ENCODE assay signal across 20 cellular contexts in genomic region chr11:40230821-40231220, GRCh38.
DNase-seq lines count a peak whose midpoint lies in the region.
"Had no signal": no experiment of that assay in that cellular context is flagged by ENCODE, and none has a peak within 500 bp of the region (broad histone marks: within the 10 kb centered on the region; RNA-seq: fewer than 3 reads in every experiment).

No MANE protein-coding gene starts in this region.

- DNase-seq in NCI-H748 (lab: John Stamatoyannopoulos, UW; ENCODE audit: unreplicated experiment), result peak; percentile 25
- DNase-seq in NCI-H748 treated with DMSO at 0.1 percent for 48 hours (lab: John Stamatoyannopoulos, UW), result no peak
- peak; percentile 13 for DNase-seq in DMS53 (lab: John Stamatoyannopoulos, UW)
- peak; percentile 1 for DNase-seq in DMS53 treated with DMSO at 0.1 percent for 48 hours (lab: John Stamatoyannopoulos, UW; ENCODE audit: unreplicated experiment)
- peak; percentile 95 for DNase-seq in NCI-H69 (lab: John Stamatoyannopoulos, UW)
- DNase-seq in COLO829 (ENCODE audit: low spot score), result no peak
- DNase-seq in mesenchymal stem cell, result no peak
- no peak for DNase-seq in GOT3 (lab: John Stamatoyannopoulos, UW)
- DNase-seq: 8988T; ACHN; BE2C; C1 segment of cervical spinal cord; Caco-2; Calu3; CD4-positive, alpha-beta memory T cell; CD4-positive, CD25-positive, alpha-beta regulatory T cell; CD8-positive, alpha-beta memory T cell; DMS79 treated with DMSO at 0.1 percent for 48 hours; GF-D8 had no signal

- H3K4me1 ChIP-seq in mesenchymal stem cell (ENCODE audit: control insufficient read depth, insufficient read depth, low read depth, low read length), result no peaks in the 10 kb centered on the region
- H3K4me1 ChIP-seq: BE2C, BLaER1, Caco-2 had no signal

- 81% methylated on average over 2 of the region's 2 CpGs for WGBS in mesenchymal stem cell

- no peak overlapping the region for H3K4me3 ChIP-seq in mesenchymal stem cell (ENCODE audit: insufficient read depth in 1 of 2, low read depth in 1 of 2, low read length in 2 of 2)
- H3K4me3 ChIP-seq: BLaER1 had no signal

- no peak overlapping the region for H2BK12ac ChIP-seq in mesenchymal stem cell (ENCODE audit: low read length in 2 of 2)

- H3K9me3 ChIP-seq in mesenchymal stem cell (ENCODE audit: control insufficient read depth, low read length), result no peaks in the 10 kb centered on the region
- H3K9me3 ChIP-seq: BE2C, BLaER1, Caco-2 had no signal

- no peak overlapping the region for H3K9ac ChIP-seq in mesenchymal stem cell (ENCODE audit: low read length)
- H3K9ac ChIP-seq: BLaER1 had no signal

- H3K27ac ChIP-seq in mesenchymal stem cell (ENCODE audit: low read length, poor library complexity, severe bottlenecking), result no peak overlapping the region
- H3K27ac ChIP-seq: BLaER1 had no signal

- H2BK5ac ChIP-seq in mesenchymal stem cell (ENCODE audit: low read depth, low read length, poor library complexity, severe bottlenecking), result no peak overlapping the region

- H3K18ac ChIP-seq in mesenchymal stem cell (ENCODE audit: low read depth in 1 of 2, low read length in 2 of 2), result no peak overlapping the region

- H4K91ac ChIP-seq in mesenchymal stem cell (ENCODE audit: low read length), result no peak overlapping the region

- H3K36me3 ChIP-seq in mesenchymal stem cell (ENCODE audit: control insufficient read depth in 1 of 2, insufficient read depth in 2 of 2, low read depth in 1 of 2, low read length in 2 of 2), result no peaks in the 10 kb centered on the region
- H3K36me3 ChIP-seq: BE2C, BLaER1 had no signal

- H2AK5ac ChIP-seq in mesenchymal stem cell (ENCODE audit: low read length, severe bottlenecking), result no peak overlapping the region

- no peak overlapping the region for H2AFZ ChIP-seq in mesenchymal stem cell (ENCODE audit: low read depth, low read length)

- H3K23ac ChIP-seq in mesenchymal stem cell (ENCODE audit: low read length in 2 of 2), result no peak overlapping the region

- H3K79me1 ChIP-seq in mesenchymal stem cell (replicated peaks; ENCODE audit: low read length, poor library complexity, severe bottlenecking), result no peaks in the 10 kb centered on the region

- H2BK120ac ChIP-seq in mesenchymal stem cell (ENCODE audit: low read depth, low read length), result no peak overlapping the region

- H3K4ac ChIP-seq in mesenchymal stem cell (ENCODE audit: low read depth in 1 of 2, low read length in 2 of 2), result no peak overlapping the region

- no peak overlapping the region for H3K14ac ChIP-seq in mesenchymal stem cell (ENCODE audit: low read length in 2 of 2)

- H4K8ac ChIP-seq in mesenchymal stem cell (ENCODE audit: low read length), result no peak overlapping the region

- no peaks in the 10 kb centered on the region for H3K27me3 ChIP-seq in mesenchymal stem cell (ENCODE audit: control insufficient read depth in 1 of 2, insufficient read depth in 1 of 2, low read length in 2 of 2)
- H3K27me3 ChIP-seq: BE2C, BLaER1 had no signal

- H2BK15ac ChIP-seq in mesenchymal stem cell (ENCODE audit: low read depth, poor library complexity, severe bottlenecking), result no peak overlapping the region

- no peak overlapping the region for H3K4me2 ChIP-seq in mesenchymal stem cell (ENCODE audit: low read length, poor library complexity, severe bottlenecking)
- H3K4me2 ChIP-seq: BLaER1 had no signal

Comparison
In these comparisons a context has a peak if more than half of its experiments do, and no peak if none do; other contexts are left out.
1. DNase-seq: peak in NCI-H748 (single experiment), DMS53 (single experiment), DMS53 treated with DMSO at 0.1 percent for 48 hours (single experiment) and NCI-H69 (single experiment); none in NCI-H748 treated with DMSO at 0.1 percent for 48 hours (single experiment), COLO829 (single experiment), mesenchymal stem cell (single experiment) and GOT3 (single experiment).